Comparison of ENCODE assay signal across 9 cellular contexts in genomic region chr16:75647138-75647491, GRCh38. TPM values are rescaled to one million over a fixed set of nuclear protein-coding genes. Genes with fewer than 3 reads are reported as not detected.
A peak's percentile ranks its signal among the peaks of the same experiment; 100 is the strongest.
DNase-seq lines count a peak whose midpoint lies in the region; ATAC-seq, FAIRE-seq and TF ChIP-seq lines count a peak whose summit lies in the region.
"Had no signal": no experiment of that assay in that cellular context is flagged by ENCODE, and none has a peak within 500 bp of the region (broad histone marks: within the 10 kb centered on the region; RNA-seq: fewer than 3 reads in every experiment).

No MANE protein-coding gene starts in this region.

- H3K4me1 Mint-ChIP-seq in activated naive CD4-positive, alpha-beta T cell treated with anti-CD3 and anti-CD28 coated beads, Interleukin-2, amount 10 ng/mL, durations not matched to agents 7 days and 5 days, result peaks cover 66% of the 10 kb centered on the region

- peaks cover 5 to 7% of the 10 kb centered on the region in 2 donors for H3K36me3 ChIP-seq in kidney (ENCODE audit: control insufficient read depth in 1 of 2, insufficient read depth in 2 of 2, low read length in 2 of 2)
- peaks cover 11% of the 10 kb centered on the region for H3K36me3 ChIP-seq in suprapubic skin

- H3K9ac ChIP-seq in kidney (ENCODE audit: low read length in 2 of 2), result peak overlapping the region; percentile 81 to 93

- no peaks in the 10 kb centered on the region for H3K9me3 Mint-ChIP-seq in activated naive CD4-positive, alpha-beta T cell treated with anti-CD3 and anti-CD28 coated beads, Interleukin-2, amount 10 ng/mL, durations not matched to agents 7 days and 5 days

- CTCF ChIA-PET in activated naive CD4-positive, alpha-beta T cell treated with anti-CD3 and anti-CD28 coated beads, Interleukin-2, amount 10 ng/mL, durations not matched to agents 7 days and 5 days (lab: Charles Lee), result interaction anchor here (1.3 to 2.0 kb wide), 2 partner anchors 19 to 25 kb away, joined by 3 to 13 read pairs; partner anchors contain the start of gene ADAT1

- H3K27me3 Mint-ChIP-seq in activated naive CD4-positive, alpha-beta T cell treated with anti-CD3 and anti-CD28 coated beads, Interleukin-2, amount 10 ng/mL, durations not matched to agents 7 days and 5 days, result no peaks in the 10 kb centered on the region

- no peak for TF ChIP-seq POLR2A in suprapubic skin (IDR thresholded peaks at IDR 0.05)

- peak overlapping the region; percentile 99 for H3K4me3 Mint-ChIP-seq in activated naive CD4-positive, alpha-beta T cell treated with anti-CD3 and anti-CD28 coated beads, Interleukin-2, amount 10 ng/mL, durations not matched to agents 7 days and 5 days

- no peak for TF ChIP-seq EP300 in suprapubic skin (IDR thresholded peaks at IDR 0.05)

- no peak for DNase-seq in activated naive CD4-positive, alpha-beta T cell treated with anti-CD3 and anti-CD28 coated beads, Interleukin-2, amount 10 ng/mL, durations not matched to agents 7 days and 5 days
- DNase-seq in activated naive CD4-positive, alpha-beta T cell (lab: John Stamatoyannopoulos, UW), result no peak
- DNase-seq in kidney, result no peak
- no peak for DNase-seq in suprapubic skin (ENCODE audit: low spot score in 2 of 2)
- DNase-seq in NCI-H2081 treated with DMSO at 0.1 percent for 48 hours (lab: John Stamatoyannopoulos, UW), result no peak
- no peak for DNase-seq in stimulated activated CD4-positive, alpha-beta T cell treated with anti-CD3 and anti-CD28 coated beads, Interleukin-12 subunit alpha, Interleukin-12 subunit beta, amount 100 ng/mL, for 4 hours

- H3K4me1 ChIP-seq in kidney (ENCODE audit: control insufficient read depth in 1 of 2, insufficient read depth in 1 of 2, low read depth in 1 of 2, low read length in 2 of 2) (peaks cover 8 to 19% of the 10 kb centered on the region in 2 donors), suprapubic skin (peaks cover 53% of the 10 kb centered on the region)

- peak overlapping the region; percentile 5 for H3K27ac ChIP-seq in adipose tissue (ENCODE audit: low read depth, low read length)
- peak overlapping the region; percentile 95 to 98 for H3K27ac ChIP-seq in kidney (ENCODE audit: low read depth in 2 of 2, low read length in 2 of 2)
- H3K27ac ChIP-seq in suprapubic skin, result peak overlapping the region; percentile 99

- FAIRE-seq in kidney (lab: Jason Lieb, UNC), result no peak

- no peaks in the 10 kb centered on the region for H3K9me3 ChIP-seq in kidney (ENCODE audit: control insufficient read depth in 1 of 2, low read length in 2 of 2)
- H3K9me3 ChIP-seq in suprapubic skin, result no peaks in the 10 kb centered on the region

- ATAC-seq in HG03196 (IDR thresholded peaks at IDR 0.05; ENCODE audit: unreplicated experiment), result peak; percentile 15

- 0 to 1% (median 0%) methylated on average over 17 of the region's 17 CpGs for WGBS in adipose tissue, 3 donors
- WGBS in suprapubic skin, result 0% methylated on average over 14 of the region's 17 CpGs

- peaks cover 51% of the 10 kb centered on the region for H3K36me3 Mint-ChIP-seq in activated naive CD4-positive, alpha-beta T cell treated with anti-CD3 and anti-CD28 coated beads, Interleukin-2, amount 10 ng/mL, durations not matched to agents 7 days and 5 days

- H3K4me3 ChIP-seq in kidney (ENCODE audit: low read length in 2 of 2), result peak overlapping the region; percentile 77 to 97
- H3K4me3 ChIP-seq in suprapubic skin, result peak overlapping the region; percentile 96

- no peaks in the 10 kb centered on the region for H3K27me3 ChIP-seq in suprapubic skin

- intact Hi-C loops in kidney (cut with DNase I), result no loop called here

- peak overlapping the region; percentile 100 for H3K27ac Mint-ChIP-seq in activated naive CD4-positive, alpha-beta T cell treated with anti-CD3 and anti-CD28 coated beads, Interleukin-2, amount 10 ng/mL, durations not matched to agents 7 days and 5 days

- TF ChIP-seq CTCF in kidney (IDR thresholded peaks at IDR 0.05; ENCODE audit: borderline replicate concordance, extremely low read depth, insufficient read depth) (no peak), suprapubic skin (IDR thresholded peaks at IDR 0.05) (no peak)

RNA-seq across cellular contexts. Expression of gene KARS1, which starts 0.3 kb away (rescaled TPM):
- 100 to 1,000 TPM in 1 of 3 donors, 10 to 100 TPM in 2; 85.6 to 101 (median 85.8) TPM for polyA plus RNA-seq in adipose tissue
- 97.4 TPM for total RNA-seq in kidney
- 104 TPM for polyA plus RNA-seq in kidney (ENCODE audit: insufficient read depth, low read depth, low replicate concordance)
- total RNA-seq in suprapubic skin, result 100 to 1,000 TPM in 3 of 4 donors, 10 to 100 TPM in 1; 85.9 to 128 (median 106) TPM

RNA-seq across cellular contexts. Expression of gene TERF2IP, which starts 0.5 kb away (rescaled TPM):
- polyA plus RNA-seq in adipose tissue, result 10 to 100 TPM; 24.3 to 59.3 (median 52.6) TPM
- total RNA-seq in kidney, result 58.0 TPM
- 72.8 TPM for polyA plus RNA-seq in kidney (ENCODE audit: insufficient read depth, low read depth, low replicate concordance)
- total RNA-seq in suprapubic skin, result 10 to 100 TPM; 42.2 to 67.1 (median 55.8) TPM

RNA-seq across cellular contexts. Expression of gene ADAT1, which starts 24.0 kb away (rescaled TPM):
- polyA plus RNA-seq in adipose tissue (10 to 100 TPM in 2 of 3 donors, 1 to 10 TPM in 1; 7.5 to 19.9 (median 10.5) TPM), kidney (ENCODE audit: insufficient read depth, low read depth, low replicate concordance) (24.4 TPM)
- total RNA-seq in kidney (56.5 TPM), suprapubic skin (10 to 100 TPM; 41.4 to 84.2 (median 55.2) TPM)

RNA-seq across cellular contexts. Expression of gene CPHXL2, which starts 29.7 kb away (rescaled TPM):
- polyA plus RNA-seq in adipose tissue, result under 1 TPM in 1 of 3 donors, not detected in 2; 0.56 TPM
- not detected for total RNA-seq in kidney
- not detected for polyA plus RNA-seq in kidney (ENCODE audit: insufficient read depth, low read depth, low replicate concordance)
- total RNA-seq in suprapubic skin, result not detected
- total RNA-seq: lung microvascular endothelial cell had no signal

RNA-seq across cellular contexts. Expression of gene DUXB, which starts 54.1 kb away (rescaled TPM):
- polyA plus RNA-seq in adipose tissue (not detected), kidney (ENCODE audit: insufficient read depth, low read depth, low replicate concordance) (not detected)
- total RNA-seq in kidney (not detected), suprapubic skin (not detected)
- total RNA-seq: lung microvascular endothelial cell had no signal

Comparison
In these comparisons a context has a peak if more than half of its experiments do, and no peak if none do; other contexts are left out.
1. H3K27ac ChIP-seq: peak in every context shown above with its lines; median percentile 99 in suprapubic skin; 96 in kidney; 5 in adipose tissue.